In the genomic region with DNA sequence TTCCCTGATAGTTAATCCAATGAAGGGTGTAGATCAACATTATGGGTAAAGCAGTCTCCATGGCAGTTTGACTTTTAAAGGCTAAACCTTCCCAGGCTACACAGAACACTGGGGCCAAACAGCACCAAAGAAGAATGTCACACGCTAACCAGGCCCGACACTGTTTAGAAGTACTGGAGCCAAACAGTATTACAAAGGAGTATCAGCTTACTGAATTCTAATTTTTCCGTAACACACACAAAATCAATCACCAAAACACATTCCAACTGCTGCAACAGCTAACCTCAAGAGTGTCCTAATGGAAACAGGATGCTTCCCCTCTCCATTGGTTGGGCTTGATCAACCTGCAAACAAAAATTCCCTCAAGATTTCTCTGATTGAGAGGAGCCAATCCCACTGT, we compare ENCODE assay signal across 28 cellular contexts.
"Had no signal": no experiment of that assay in that cellular context is flagged by ENCODE, and none has a peak within 500 bp of the region (broad histone marks: within the 10 kb centered on the region; RNA-seq: fewer than 3 reads in every experiment).

No MANE protein-coding gene starts in this region.

- DNase-seq: activated CD4-positive, alpha-beta memory T cell treated with anti-CD3 and anti-CD28 coated beads for 36 hours; activated CD4-positive, alpha-beta T cell treated with anti-CD3 and anti-CD28 coated beads for 1 hour; activated CD4-positive, alpha-beta T cell treated with anti-CD3 and anti-CD28 coated beads, Interleukin-2, amount 10 ng/mL, durations not matched to agents 24 days and 14 days; activated CD8-positive, alpha-beta memory T cell treated with anti-CD3 and anti-CD28 coated beads for 24 hours; activated effector memory CD4-positive, alpha-beta T cell treated with anti-CD3 and anti-CD28 coated beads, Interleukin-2, amount 50 U/mL, for 16 hours; activated naive CD4-positive, alpha-beta T cell treated with Interleukin-2 at 50 U/mL for 16 hours; activated naive CD8-positive, alpha-beta T cell treated with anti-CD3 and anti-CD28 coated beads, Interleukin-2, amount 50 U/mL, for 24 hours; activated T-cell treated with anti-CD3 and anti-CD28 coated beads, Interleukin-2, amount 50 U/mL, for 4 hours; amniotic stem cell; brain microvascular endothelial cell; Karpas-422; MM.1S; NCI-H1105 treated with DMSO at 0.1 percent for 48 hours; NCI-H1436 treated with DMSO at 0.1 percent for 48 hours; NCI-H187; NCI-H2081; NCI-H2171 treated with DMSO at 0.1 percent for 48 hours; NCI-H226; NCI-H526; NCI-H774; OCI-M1; RPMI8226; SHP77 treated with DMSO at 0.1 percent for 48 hours had no signal

- H3K36me3 ChIP-seq: brain microvascular endothelial cell, cardiac muscle cell had no signal

- H3K27ac ChIP-seq: brain microvascular endothelial cell, cardiac muscle cell had no signal

- ATAC-seq: activated naive CD4-positive, alpha-beta T cell treated with anti-CD3 and anti-CD28 coated beads, Interleukin-2, amount 50 U/mL, for 72 hours; activated naive CD8-positive, alpha-beta T cell treated with anti-CD3 and anti-CD28 coated beads, Interleukin-2, amount 50 U/mL, for 24 hours; activated T-cell treated with anti-CD3 and anti-CD28 coated beads, Interleukin-2, amount 50 U/mL, for 4 hours; K562; Panc1; WTC11 had no signal

- H3K27me3 ChIP-seq: brain microvascular endothelial cell, cardiac muscle cell had no signal

- H3K4me3 ChIP-seq: cardiac muscle cell, K562 had no signal
